In the genomic region with DNA sequence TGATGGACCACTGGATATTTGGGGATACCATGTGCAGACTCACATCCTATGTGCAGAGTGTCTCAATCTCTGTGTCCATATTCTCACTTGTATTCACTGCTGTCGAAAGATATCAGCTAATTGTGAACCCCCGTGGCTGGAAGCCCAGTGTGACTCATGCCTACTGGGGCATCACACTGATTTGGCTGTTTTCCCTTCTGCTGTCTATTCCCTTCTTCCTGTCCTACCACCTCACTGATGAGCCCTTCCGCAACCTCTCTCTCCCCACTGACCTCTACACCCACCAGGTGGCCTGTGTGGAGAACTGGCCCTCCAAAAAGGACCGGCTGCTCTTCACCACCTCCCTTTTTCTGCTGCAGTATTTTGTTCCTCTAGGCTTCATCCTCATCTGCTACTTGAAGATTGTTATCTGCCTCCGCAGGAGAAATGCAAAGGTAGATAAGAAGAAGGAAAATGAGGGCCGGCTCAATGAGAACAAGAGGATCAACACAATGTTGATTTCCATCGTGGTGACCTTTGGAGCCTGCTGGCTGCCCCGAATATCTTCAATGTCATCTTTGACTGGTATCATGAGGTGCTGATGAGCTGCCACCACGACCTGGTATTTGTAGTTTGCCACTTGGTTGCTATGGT, we compare ENCODE assay signal across 22 cellular contexts. TPM values are rescaled to one million over a fixed set of nuclear protein-coding genes. Genes with fewer than 3 reads are reported as not detected.
DNase-seq lines count a peak whose midpoint lies in the region; ATAC-seq, FAIRE-seq and TF ChIP-seq lines count a peak whose summit lies in the region.
"Had no signal": no experiment of that assay in that cellular context is flagged by ENCODE, and none has a peak within 500 bp of the region (broad histone marks: within the 10 kb centered on the region; RNA-seq: fewer than 3 reads in every experiment).

No MANE protein-coding gene starts in this region.

- H3K4me2 ChIP-seq in astrocyte (ENCODE audit: low read length), result no peak overlapping the region
- H3K4me2 ChIP-seq: PC-9 had no signal

- H3K4me3 ChIP-seq in astrocyte (ENCODE audit: insufficient read depth, low read depth, low read length), result no peak overlapping the region
- H3K4me3 ChIP-seq: PC-9 had no signal

- no peak overlapping the region for H3K4me3 Mint-ChIP-seq in astrocyte (ENCODE audit: unreplicated experiment)
- H3K4me3 Mint-ChIP-seq: activated naive CD8-positive, alpha-beta T cell treated with anti-CD3 and anti-CD28 coated beads, Interleukin-2, amount 10 ng/mL, durations not matched to agents 7 days and 5 days; type B pancreatic cell had no signal

- no peaks in the 10 kb centered on the region for H4K20me1 ChIP-seq in astrocyte (ENCODE audit: insufficient read depth, low read length)

- no peaks in the 10 kb centered on the region for H3K4me1 ChIP-seq in astrocyte (ENCODE audit: insufficient read depth, low read length)

- DNase-seq in LHCN-M2 (ENCODE audit: low read depth) (peak; percentile 8), astrocyte (ENCODE audit: low read depth) (peak; percentile 7), head of caudate nucleus (peak in 34 of 42 donors; percentile 13 to 85 (median 42)), renal cortical epithelial cell (ENCODE audit: low read depth) (peak; percentile 67), NOMO-1 (lab: John Stamatoyannopoulos, UW; ENCODE audit: unreplicated experiment in 2 of 2) (no peak), sciatic nerve (ENCODE audit: low spot score) (no peak), NCI-H2081 treated with DMSO at 0.1 percent for 48 hours (lab: John Stamatoyannopoulos, UW) (no peak)
- DNase-seq: activated CD4-positive, CD25-positive, alpha-beta regulatory T cell treated with anti-CD3 and anti-CD28 coated beads, Interleukin-2, amount 50 U/mL, for 72 hours; activated naive CD8-positive, alpha-beta T cell treated with anti-CD3 and anti-CD28 coated beads, Interleukin-2, amount 10 ng/mL, durations not matched to agents 7 days and 5 days; Calu3; GOT3; NCI-H1436; NCI-H2227 treated with DMSO at 0.1 percent for 48 hours; PC-9; stimulated activated CD4-positive, alpha-beta T cell treated with anti-CD3 and anti-CD28 coated beads, Interleukin-2, amount 100 ng/mL, for 24 hours; stimulated activated naive CD8-positive, alpha-beta T cell treated with anti-CD3 and anti-CD28 coated beads, Interleukin-15, Interleukin-2, amounts not matched to agents 100 U/mL and 50 U/mL, for 24 hours had no signal

- H3K27ac Mint-ChIP-seq in astrocyte (ENCODE audit: unreplicated experiment), result no peak overlapping the region
- H3K27ac Mint-ChIP-seq: activated naive CD8-positive, alpha-beta T cell treated with anti-CD3 and anti-CD28 coated beads, Interleukin-2, amount 10 ng/mL, durations not matched to agents 7 days and 5 days; type B pancreatic cell had no signal

- H3K27ac ChIP-seq in astrocyte (ENCODE audit: low read depth, low read length), result no peak overlapping the region
- H3K27ac ChIP-seq: PC-9 had no signal

- H3K36me3 ChIP-seq in astrocyte (ENCODE audit: insufficient read depth, low read length), result no peaks in the 10 kb centered on the region

- H2AFZ ChIP-seq in astrocyte (ENCODE audit: low read depth, low read length), result no peak overlapping the region
- H2AFZ ChIP-seq: PC-9 had no signal

- peaks cover 2% of the 10 kb centered on the region for H3K27me3 Mint-ChIP-seq in astrocyte (ENCODE audit: low read depth, unreplicated experiment)
- H3K27me3 Mint-ChIP-seq: activated naive CD8-positive, alpha-beta T cell treated with anti-CD3 and anti-CD28 coated beads, Interleukin-2, amount 10 ng/mL, durations not matched to agents 7 days and 5 days had no signal

- TF ChIP-seq CTCF in astrocyte (IDR thresholded peaks at IDR 0.05; ENCODE audit: insufficient read depth, low read depth, low read length), result no peak

- H3K36me3 Mint-ChIP-seq in astrocyte (ENCODE audit: low read depth, unreplicated experiment), result no peaks in the 10 kb centered on the region
- H3K36me3 Mint-ChIP-seq: type B pancreatic cell had no signal

- intact Hi-C loops in head of caudate nucleus (cut with DNase I) (no loop called here), sciatic nerve (cut with DNase I) (no loop called here)

- no peak for ATAC-seq in sciatic nerve
- ATAC-seq: esophagus mucosa; stimulated activated naive CD8-positive, alpha-beta T cell treated with anti-CD3 and anti-CD28 coated beads, Interleukin-15, Interleukin-2, amounts not matched to agents 100 U/mL and 50 U/mL, for 24 hours had no signal

- no peak overlapping the region for H3K9ac ChIP-seq in astrocyte (ENCODE audit: low read length)

- peaks cover 4% of the 10 kb centered on the region for H3K9me3 ChIP-seq in astrocyte (ENCODE audit: insufficient read depth, low read depth, low read length)

- no peaks in the 10 kb centered on the region for H3K9me3 Mint-ChIP-seq in astrocyte (ENCODE audit: unreplicated experiment)
- H3K9me3 Mint-ChIP-seq: type B pancreatic cell had no signal

- no peaks in the 10 kb centered on the region for H3K4me1 Mint-ChIP-seq in astrocyte (ENCODE audit: low read depth, unreplicated experiment)
- H3K4me1 Mint-ChIP-seq: activated naive CD8-positive, alpha-beta T cell treated with anti-CD3 and anti-CD28 coated beads, Interleukin-2, amount 10 ng/mL, durations not matched to agents 7 days and 5 days had no signal

- H3K27me3 ChIP-seq in astrocyte (ENCODE audit: insufficient read depth, low read length), result peaks cover 2% of the 10 kb centered on the region

- FAIRE-seq in astrocyte (lab: Jason Lieb, UNC), result no peak
- FAIRE-seq: G401.6, HTR-8/SVneo had no signal

- no peaks in the 10 kb centered on the region for H3K79me2 ChIP-seq in astrocyte (ENCODE audit: insufficient read depth, low read length)

RNA-seq across cellular contexts. Expression of gene HNRNPA0, which starts 54.5 kb away (rescaled TPM):
- total RNA-seq in LHCN-M2 (2014; rRNA removed), result 10.1 and 12.7 TPM in 2 replicates
- 23.2 TPM for polyA plus RNA-seq in LHCN-M2 (2012)
- total RNA-seq in astrocyte, result 29.5 and 30.2 TPM in 2 replicates
- total RNA-seq in renal cortical epithelial cell, result 8.2 and 13.5 TPM in 2 replicates
- total RNA-seq in sciatic nerve, result 24.6 TPM

RNA-seq across cellular contexts. Expression of gene MYOT, which starts 59.0 kb away (rescaled TPM):
- total RNA-seq in LHCN-M2 (2014; rRNA removed) (0.46 TPM in 1 of 2 replicates, not detected in the other), astrocyte (not detected in 2 replicates), renal cortical epithelial cell (not detected in 2 replicates), sciatic nerve (10.9 TPM)
- polyA plus RNA-seq in LHCN-M2 (2012), result 0.19 TPM
- total RNA-seq: activated naive CD8-positive, alpha-beta T cell treated with anti-CD3 and anti-CD28 coated beads, Interleukin-2, amount 10 ng/mL, durations not matched to agents 7 days and 5 days; Calu3; esophagus mucosa; lung microvascular endothelial cell; PC-9 had no signal
- polyA plus RNA-seq: BJ had no signal

Comparison
In these comparisons a context has a peak if more than half of its experiments do, and no peak if none do; other contexts are left out.
1. DNase-seq: peak in LHCN-M2 (single experiment), astrocyte (single experiment), head of caudate nucleus (34 of 42) and renal cortical epithelial cell (single experiment); none in NOMO-1 (0 of 2), sciatic nerve (single experiment) and NCI-H2081 treated with DMSO at 0.1 percent for 48 hours (single experiment).